ENCODE assay signal across 1 cellular context in genomic region chr5:60516688-60517087, GRCh38.
TF ChIP-seq lines count a peak whose summit lies in the region.

No MANE protein-coding gene starts in this region.

TF ChIP-seq in IMR-90, 13 proteins besides CTCF, POLR2A, EP300 and RAD21 (continued from another document):
- TF ChIP-seq, protein P1, sequence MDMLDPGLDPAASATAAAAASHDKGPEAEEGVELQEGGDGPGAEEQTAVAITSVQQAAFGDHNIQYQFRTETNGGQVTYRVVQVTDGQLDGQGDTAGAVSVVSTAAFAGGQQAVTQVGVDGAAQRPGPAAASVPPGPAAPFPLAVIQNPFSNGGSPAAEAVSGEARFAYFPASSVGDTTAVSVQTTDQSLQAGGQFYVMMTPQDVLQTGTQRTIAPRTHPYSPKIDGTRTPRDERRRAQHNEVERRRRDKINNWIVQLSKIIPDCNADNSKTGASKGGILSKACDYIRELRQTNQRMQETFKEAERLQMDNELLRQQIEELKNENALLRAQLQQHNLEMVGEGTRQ (IDR thresholded peaks at IDR 0.05; ENCODE audit: low read depth, low read length) = no peak
- TF ChIP-seq NFE2L2 (IDR thresholded peaks at IDR 0.05; ENCODE audit: low read depth, low read length) (no peak), FOS (IDR thresholded peaks at IDR 0.05; ENCODE audit: low read depth, low read length) (no peak), MXI1 (IDR thresholded peaks at IDR 0.05; ENCODE audit: borderline replicate concordance, low read depth, low read length) (no peak), SMC3 (IDR thresholded peaks at IDR 0.05; ENCODE audit: low read depth, low read length) (no peak), RFX5 (IDR thresholded peaks at IDR 0.05; ENCODE audit: low read depth, low read length) (no peak), BHLHE40 (IDR thresholded peaks at IDR 0.05; ENCODE audit: low read depth, low read length) (no peak)
TF ChIP-seq in IMR-90: peak in this region for 0.
